Comparison of ENCODE assay signal across 2 cellular contexts in genomic region chr19:33714149-33714548, GRCh38.
TF ChIP-seq lines count a peak whose summit lies in the region.

No MANE protein-coding gene starts in this region.

TF ChIP-seq in HEK293, 187 proteins besides CTCF, POLR2A, EP300 and RAD21:
- TF ChIP-seq ZNF449 (tag by site-specific recombination; IDR thresholded peaks at IDR 0.05) (no peak), ZNF146 (tag by site-specific recombination; IDR thresholded peaks at IDR 0.05) (peak; percentile 91), ZNF10 (tag by site-specific recombination; IDR thresholded peaks at IDR 0.05) (no peak), ZNF747 (tag by site-specific recombination; IDR thresholded peaks at IDR 0.05) (no peak)

TF ChIP-seq in H1, 55 proteins besides CTCF, POLR2A, EP300 and RAD21 (continued from another document):
- no peak for TF ChIP-seq NRF1 (IDR thresholded peaks at IDR 0.05; ENCODE audit: low read depth, low read length)
- 0 out of 2 replicates have a peak, but pooled peaks have one; percentile 15 for TF ChIP-seq KDM1A (IDR thresholded peaks at IDR 0.05; ENCODE audit: borderline replicate concordance, low read length)
- no peak for TF ChIP-seq SIN3A (conservative IDR thresholded peaks at IDR 0.05 in 1 of 2, IDR thresholded peaks at IDR 0.05 in 1 of 2; ENCODE audit: low read depth in 1 of 2, low read length in 2 of 2)
